1 cellular context compared by ENCODE assay signal in genomic region chr1:2446394-2446793, GRCh38.
TF ChIP-seq lines count a peak whose summit lies in the region.

No MANE protein-coding gene starts in this region.

TF ChIP-seq in H1, 55 proteins besides CTCF, POLR2A, EP300 and RAD21:
- no peak for TF ChIP-seq SIRT6 (IDR thresholded peaks at IDR 0.05; ENCODE audit: low read length)
- TF ChIP-seq SP2 (IDR thresholded peaks at IDR 0.05; ENCODE audit: low read length), result no peak
- no peak for TF ChIP-seq MAX (IDR thresholded peaks at IDR 0.05)
TF ChIP-seq in H1: peak in this region for 0.
